ENCODE assay signal across 9 cellular contexts in genomic region chr15:42591238-42591936, GRCh38. TPM values are rescaled to one million over a fixed set of nuclear protein-coding genes. Genes with fewer than 3 reads are reported as not detected.
DNase-seq lines count a peak whose midpoint lies in the region; ATAC-seq and TF ChIP-seq lines count a peak whose summit lies in the region.
"Had no signal": no experiment of that assay in that cellular context is flagged by ENCODE, and none has a peak within 500 bp of the region (broad histone marks: within the 10 kb centered on the region; RNA-seq: fewer than 3 reads in every experiment).

No MANE protein-coding gene starts in this region.

- H3K4me1 ChIP-seq in cardiac muscle cell (ENCODE audit: low read depth) (no peaks in the 10 kb centered on the region), right atrium auricular region (peaks cover 0 to 50% of the 10 kb centered on the region in 2 donors), vagina (peaks cover 27% of the 10 kb centered on the region)

- H3K36me3 Mint-ChIP-seq in glutamatergic neuron (ENCODE audit: unreplicated experiment): no peaks in the 10 kb centered on the region

- H3K9me3 Mint-ChIP-seq in glutamatergic neuron (ENCODE audit: unreplicated experiment): no peaks in the 10 kb centered on the region
- H3K9me3 Mint-ChIP-seq in stimulated activated naive CD8-positive, alpha-beta T cell treated with anti-CD3 and anti-CD28 coated beads, Interleukin-15, amount 100 ng/mL, for 72 hours: no peaks in the 10 kb centered on the region

- intact Hi-C loops in vagina (cut with DNase I): no loop called here

- DNase-seq in cardiac muscle cell (ENCODE audit: low read depth in 1 of 2, low spot score in 1 of 2) (peak in 1 of 2 donors; percentile 64), right atrium auricular region (ENCODE audit: low spot score) (no peak), glutamatergic neuron (no peak), vagina (ENCODE audit: extremely low spot score in 2 of 2) (no peak), NCI-H187 (lab: John Stamatoyannopoulos, UW) (no peak)
- DNase-seq in stimulated activated naive CD8-positive, alpha-beta T cell treated with anti-CD3 and anti-CD28 coated beads, Interleukin-15, amount 100 ng/mL, for 72 hours: no peak
- DNase-seq: GF-D8 had no signal

- H3K36me3 ChIP-seq in cardiac muscle cell (no peaks in the 10 kb centered on the region), right atrium auricular region (peaks cover 2% of the 10 kb centered on the region), vagina (peaks cover 0 to 1% of the 10 kb centered on the region in 2 donors)

- H3K27ac Mint-ChIP-seq in glutamatergic neuron (ENCODE audit: unreplicated experiment): no peak overlapping the region
- H3K27ac Mint-ChIP-seq in stimulated activated naive CD8-positive, alpha-beta T cell treated with anti-CD3 and anti-CD28 coated beads, Interleukin-15, amount 100 ng/mL, for 72 hours: no peak overlapping the region

- H3K27me3 Mint-ChIP-seq in glutamatergic neuron (ENCODE audit: unreplicated experiment): no peaks in the 10 kb centered on the region
- H3K27me3 Mint-ChIP-seq in stimulated activated naive CD8-positive, alpha-beta T cell treated with anti-CD3 and anti-CD28 coated beads, Interleukin-15, amount 100 ng/mL, for 72 hours: no peaks in the 10 kb centered on the region

- H3K4me3 ChIP-seq in cardiac muscle cell (no peak overlapping the region), right atrium auricular region (no peak overlapping the region), vagina (no peak overlapping the region)

- H3K9me3 ChIP-seq in cardiac muscle cell (ENCODE audit: low read depth) (no peaks in the 10 kb centered on the region), right atrium auricular region (no peaks in the 10 kb centered on the region), vagina (no peaks in the 10 kb centered on the region)

- no peak overlapping the region for H3K4me3 Mint-ChIP-seq in glutamatergic neuron (ENCODE audit: unreplicated experiment)
- no peak overlapping the region for H3K4me3 Mint-ChIP-seq in stimulated activated naive CD8-positive, alpha-beta T cell treated with anti-CD3 and anti-CD28 coated beads, Interleukin-15, amount 100 ng/mL, for 72 hours

- H3K27me3 ChIP-seq in cardiac muscle cell: no peaks in the 10 kb centered on the region
- H3K27me3 ChIP-seq in right atrium auricular region: no peaks in the 10 kb centered on the region
- no peaks in the 10 kb centered on the region for H3K27me3 ChIP-seq in vagina

- peak; percentile 32 for TF ChIP-seq CTCF in cardiac muscle cell (IDR thresholded peaks at IDR 0.05; ENCODE audit: low read depth, low read length)
- TF ChIP-seq CTCF in right atrium auricular region (IDR thresholded peaks at IDR 0.05): peak in 1 of 2 donors; percentile 45
- peak; percentile 40 for TF ChIP-seq CTCF in glutamatergic neuron (IDR thresholded peaks at IDR 0.05; ENCODE audit: partially characterized antibody, unreplicated experiment)
- no peak for TF ChIP-seq CTCF in vagina (IDR thresholded peaks at IDR 0.05)

- peak; percentile 70 for ATAC-seq in SK-N-SH treated with all-trans-retinoic acid at 6 μM for 48 hours
- no peak for ATAC-seq in stimulated activated naive CD8-positive, alpha-beta T cell treated with anti-CD3 and anti-CD28 coated beads, Interleukin-15, amount 100 ng/mL, for 72 hours
- no peak for ATAC-seq in HG02981 (IDR thresholded peaks at IDR 0.05; ENCODE audit: unreplicated experiment)

- no peak overlapping the region for H3K27ac ChIP-seq in cardiac muscle cell
- no peak overlapping the region for H3K27ac ChIP-seq in right atrium auricular region
- H3K27ac ChIP-seq in vagina: peak overlapping the region; percentile 1

- peaks cover 26% of the 10 kb centered on the region for H3K4me1 Mint-ChIP-seq in glutamatergic neuron (ENCODE audit: low read depth, unreplicated experiment)
- peaks cover 9% of the 10 kb centered on the region for H3K4me1 Mint-ChIP-seq in stimulated activated naive CD8-positive, alpha-beta T cell treated with anti-CD3 and anti-CD28 coated beads, Interleukin-15, amount 100 ng/mL, for 72 hours

- TF ChIP-seq POLR2A in vagina (IDR thresholded peaks at IDR 0.05): no peak

TF ChIP-seq in SK-N-SH treated with all-trans-retinoic acid at 6 μM for 48 hours, 23 proteins besides CTCF, POLR2A, EP300 and RAD21 (continues in another document):
- TF ChIP-seq PATZ1 (CRISPR knock-in tag; IDR thresholded peaks at IDR 0.05; ENCODE audit: borderline replicate concordance) (no peak), ZNF565 (CRISPR knock-in tag; conservative IDR thresholded peaks at IDR 0.05; ENCODE audit: low read depth) (no peak), ARNTL (CRISPR knock-in tag; IDR thresholded peaks at IDR 0.05; ENCODE audit: borderline replicate concordance, low read depth) (no peak), BACH2 (CRISPR knock-in tag; IDR thresholded peaks at IDR 0.05; ENCODE audit: borderline replicate concordance) (no peak), CSRNP3 (CRISPR knock-in tag; IDR thresholded peaks at IDR 0.05) (no peak), ZFP30 (CRISPR knock-in tag; IDR thresholded peaks at IDR 0.05) (no peak), RARB (CRISPR knock-in tag; IDR thresholded peaks at IDR 0.05) (no peak), ESRRG (CRISPR knock-in tag; IDR thresholded peaks at IDR 0.05) (no peak), ZFP3 (CRISPR knock-in tag; IDR thresholded peaks at IDR 0.05) (no peak), CREB5 (CRISPR knock-in tag; IDR thresholded peaks at IDR 0.05; ENCODE audit: low read depth) (no peak), ISL1 (CRISPR knock-in tag; IDR thresholded peaks at IDR 0.05) (no peak), CSDC2 (CRISPR knock-in tag; IDR thresholded peaks at IDR 0.05) (no peak), TOX (CRISPR knock-in tag; IDR thresholded peaks at IDR 0.05; ENCODE audit: borderline replicate concordance) (no peak), POU6F1 (CRISPR knock-in tag; IDR thresholded peaks at IDR 0.05; ENCODE audit: borderline replicate concordance, low read depth) (no peak)

RNA-seq across cellular contexts. Expression of gene STARD9, which starts 16.0 kb away (rescaled TPM):
- 2.3 and 5.5 TPM in 2 replicates for total RNA-seq in cardiac muscle cell
- polyA plus RNA-seq in cardiac muscle cell: 2.0 and 2.2 TPM in 2 replicates
- 1 to 10 TPM; 8.3 to 8.8 TPM for total RNA-seq in right atrium auricular region
- 45.1 TPM for total RNA-seq in glutamatergic neuron (ENCODE audit: unreplicated experiment)
- total RNA-seq in vagina: 35.1 TPM

RNA-seq across cellular contexts. Expression of gene HAUS2, which starts 42.7 kb away (rescaled TPM):
- total RNA-seq in cardiac muscle cell: 19.1 and 26.9 TPM in 2 replicates
- 12.1 and 16.6 TPM in 2 replicates for polyA plus RNA-seq in cardiac muscle cell
- 10 to 100 TPM; 21.5 to 23.0 TPM for total RNA-seq in right atrium auricular region
- 24.5 TPM for total RNA-seq in glutamatergic neuron (ENCODE audit: unreplicated experiment)
- 25.8 TPM for total RNA-seq in vagina

RNA-seq across cellular contexts. Expression of gene LRRC57, which starts 42.8 kb away (rescaled TPM):
- total RNA-seq in cardiac muscle cell (7.5 and 20.3 TPM in 2 replicates), right atrium auricular region (10 to 100 TPM in 1 of 2 donors, 1 to 10 TPM in 1; 6.7 to 12.4 TPM), glutamatergic neuron (ENCODE audit: unreplicated experiment) (38.5 TPM), vagina (25.3 TPM)
- 10.7 and 18.0 TPM in 2 replicates for polyA plus RNA-seq in cardiac muscle cell

Comparison
In these comparisons a context has a peak if more than half of its experiments do, and no peak if none do; other contexts are left out.
1. CTCF ChIP-seq: peak in cardiac muscle cell (single experiment) and glutamatergic neuron (single experiment); none in vagina (0 of 3).